13 cellular contexts compared by ENCODE assay signal in genomic region chr3:172148269-172148668, GRCh38.
A peak's percentile ranks its signal among the peaks of the same experiment; 100 is the strongest.
DNase-seq lines count a peak whose midpoint lies in the region; ATAC-seq, FAIRE-seq and TF ChIP-seq lines count a peak whose summit lies in the region.
"Had no signal": no experiment of that assay in that cellular context is flagged by ENCODE, and none has a peak within 500 bp of the region (broad histone marks: within the 10 kb centered on the region; RNA-seq: fewer than 3 reads in every experiment).

No MANE protein-coding gene starts in this region.

- TF ChIP-seq POLR2A in HepG2 (IDR thresholded peaks at IDR 0.05; ENCODE audit: insufficient read depth in 1 of 2, low read depth in 2 of 2, low read length in 2 of 2) = no peak

- no peak for FAIRE-seq in HepG2 (lab: Jason Lieb, UNC)
- FAIRE-seq: pancreas had no signal

- H3K4me1 ChIP-seq in ACC112 (ENCODE audit: control insufficient read depth, insufficient read depth, low read length, unreplicated experiment) (peaks cover 54% of the 10 kb centered on the region), HepG2 (ENCODE audit: insufficient read depth, low read length) (peaks cover 91% of the 10 kb centered on the region)

- H3K4me3 ChIP-seq in ACC112 (ENCODE audit: low read depth, low read length) (no peak overlapping the region), HL-60 (replicated peaks; ENCODE audit: insufficient read depth, low read length) (no peak overlapping the region), HepG2 (replicated peaks in 1 of 3; ENCODE audit: insufficient read depth in 1 of 3, low read depth in 2 of 3, low read length in 3 of 3) (no peak overlapping the region), MG63 (no peak overlapping the region)
- H3K4me3 ChIP-seq: pancreas had no signal

- H2AFZ ChIP-seq in ACC112 (ENCODE audit: low read length, unreplicated experiment) (no peak overlapping the region), HepG2 (ENCODE audit: low read length) (no peak overlapping the region)

- peak overlapping the region; percentile 4 for H3K27ac Mint-ChIP-seq in T-helper 17 cell
- H3K27ac Mint-ChIP-seq: B cell, endodermal cell had no signal

- no peaks in the 10 kb centered on the region for H3K27me3 Mint-ChIP-seq in T-helper 17 cell

- H3K27me3 ChIP-seq in ACC112 (ENCODE audit: insufficient read depth, low read length) = no peaks in the 10 kb centered on the region
- H3K27me3 ChIP-seq in HL-60 (ENCODE audit: insufficient read depth, poor library complexity, severe bottlenecking) = no peaks in the 10 kb centered on the region
- H3K27me3 ChIP-seq in HepG2 (ENCODE audit: control insufficient read depth in 1 of 2, insufficient read depth in 2 of 2, low read length in 2 of 2) = no peaks in the 10 kb centered on the region
- H3K27me3 ChIP-seq in MG63 = no peaks in the 10 kb centered on the region
- H3K27me3 ChIP-seq: pancreas had no signal

- TF ChIP-seq CTCF in HL-60 (IDR thresholded peaks at IDR 0.05; ENCODE audit: insufficient read depth, low read length) (no peak), HepG2 (CRISPR knock-in tag; IDR thresholded peaks at IDR 0.05) (no peak)

- no peak overlapping the region for H3K4me2 ChIP-seq in HepG2 (ENCODE audit: low read depth, low read length)

- DNase-seq in HL-60 (ENCODE audit: low read depth in 1 of 2, low spot score in 1 of 2) (no peak), T-helper 17 cell (no peak), HepG2 (ENCODE audit: low spot score) (no peak), MG63 (no peak), cerebellar nuclear complex (lab: John Stamatoyannopoulos, UW) (no peak), cerebellar cortex (ENCODE audit: low spot score) (no peak)
- DNase-seq: activated CD4-positive, CD25-positive, alpha-beta regulatory T cell; endodermal cell; KBM-7; pancreas had no signal

- in situ Hi-C loops in HepG2 (cut with HindIII; ENCODE audit: extremely low pct_ligation_motif_present, low pct_unique_long_range_greater_than_20kb) = no loop called here

- H3K4me3 Mint-ChIP-seq in T-helper 17 cell = no peak overlapping the region
- H3K4me3 Mint-ChIP-seq: B cell, endodermal cell had no signal

- no peaks in the 10 kb centered on the region for H3K36me3 Mint-ChIP-seq in T-helper 17 cell (ENCODE audit: low read depth)

- no peak for TF ChIP-seq RAD21 in HepG2 (CRISPR knock-in tag; IDR thresholded peaks at IDR 0.05)

- H3K4me1 Mint-ChIP-seq in T-helper 17 cell = peaks cover 30% of the 10 kb centered on the region

- CTCF ChIA-PET in HepG2 (lab: Yijun Ruan, JAX; ENCODE audit: low intra/inter-chr PET ratio, low total read pairs) = no interaction called here

- WGBS in HepG2 (ENCODE audit: low lambda C conversion rate) = 93% methylated on average over 3 of the region's 3 CpGs

- no peak overlapping the region for H3K9ac ChIP-seq in HepG2 (ENCODE audit: insufficient read depth, low read depth, low read length)

- POLR2A ChIA-PET in HepG2 (lab: Yijun Ruan, JAX) = no interaction called here

- ATAC-seq in T-helper 17 cell (no peak), HepG2 (no peak), GM19328 (IDR thresholded peaks at IDR 0.05; ENCODE audit: unreplicated experiment) (no peak)
- ATAC-seq: pancreas had no signal

- H4K20me1 ChIP-seq in HepG2 (ENCODE audit: insufficient read depth, low read length) = peaks cover 93% of the 10 kb centered on the region

- H3K36me3 ChIP-seq in ACC112 (ENCODE audit: insufficient read depth, low read length) (peaks cover 44% of the 10 kb centered on the region), HepG2 (replicated peaks in 1 of 2; ENCODE audit: control insufficient read depth in 1 of 2, insufficient read depth in 2 of 2, low read length in 2 of 2) (peaks cover 14 to 45% of the 10 kb centered on the region in 2 experiments), MG63 (peaks cover 11% of the 10 kb centered on the region)
- H3K36me3 ChIP-seq: pancreas had no signal

- H3K79me2 ChIP-seq in ACC112 (ENCODE audit: control insufficient read depth, insufficient read depth, low read length, unreplicated experiment) (peaks cover 82% of the 10 kb centered on the region), HepG2 (ENCODE audit: insufficient read depth, low read length) (peaks cover 97% of the 10 kb centered on the region)

- TF ChIP-seq EP300 in HepG2 (IDR thresholded peaks at IDR 0.05; ENCODE audit: low read depth in 2 of 2, low read length in 2 of 2) = no peak
- TF ChIP-seq EP300 in HepG2 (CRISPR knock-in tag; IDR thresholded peaks at IDR 0.05; ENCODE audit: borderline replicate concordance) = no peak

- H3K9me3 ChIP-seq in T-helper 17 cell (ENCODE audit: control insufficient read depth, low read length, poor library complexity, severe bottlenecking) (no peaks in the 10 kb centered on the region), HepG2 (ENCODE audit: low read length) (no peaks in the 10 kb centered on the region), MG63 (no peaks in the 10 kb centered on the region; the same call in 1 of the 2 replicates)
- H3K9me3 ChIP-seq: pancreas had no signal

- intact Hi-C loops in HepG2 (cut with micrococcal nuclease; ENCODE audit: unreplicated experiment) = no loop called here

- H3K27ac ChIP-seq in ACC112 (ENCODE audit: low read depth, low read length) (peak overlapping the region; percentile 82), HL-60 (replicated peaks) (peak overlapping the region; percentile 30), HepG2 (ENCODE audit: extremely low read length, insufficient read depth, low read length) (peak overlapping the region; percentile 0)

- no TSS peak for BruUV-seq in HepG2 (replicated peaks; lab: Mats Ljungman, UMichigan)

TF ChIP-seq in HepG2, 621 proteins besides CTCF, POLR2A, EP300 and RAD21:
- peak; percentile 33 for TF ChIP-seq RBM22 (optimal IDR thresholded peaks at IDR 0.05; ENCODE audit: low read length)
- TF ChIP-seq PAF1 (CRISPR knock-in tag; IDR thresholded peaks at IDR 0.05) = 0 out of 2 replicates have a peak, but pooled peaks have one; percentile 44
- no peak for TF ChIP-seq ZNF253 (CRISPR knock-in tag; IDR thresholded peaks at IDR 0.05; ENCODE audit: borderline replicate concordance)
- TF ChIP-seq ZFP36L1 (CRISPR knock-in tag; IDR thresholded peaks at IDR 0.05) = 0 out of 2 replicates have a peak, but pooled peaks have one; percentile 40
- no peak for TF ChIP-seq LCORL (IDR thresholded peaks at IDR 0.05)
- no peak for TF ChIP-seq LCORL (CRISPR knock-in tag; IDR thresholded peaks at IDR 0.05)

Comparison
In these comparisons a context has a peak if more than half of its experiments do, and no peak if none do; other contexts are left out.
1. H3K27ac ChIP-seq: peak in every context shown above with its lines; median percentile 82 in ACC112; 30 in HL-60; 0 in HepG2.